Comparison of ENCODE assay signal across 8 cellular contexts in genomic region chr11:64358536-64358906, GRCh38. TPM values are rescaled to one million over a fixed set of nuclear protein-coding genes. Genes with fewer than 3 reads are reported as not detected.
A peak's percentile ranks its signal among the peaks of the same experiment; 100 is the strongest.
DNase-seq lines count a peak whose midpoint lies in the region; ATAC-seq lines count a peak whose summit lies in the region.

No MANE protein-coding gene starts in this region.

- H3K4me1 Mint-ChIP-seq in central memory CD8-positive, alpha-beta T cell: peaks cover 29% of the 10 kb centered on the region

- no peak overlapping the region for H3K27ac Mint-ChIP-seq in central memory CD8-positive, alpha-beta T cell (ENCODE audit: low read depth)

- H3K27ac ChIP-seq in aorta (ENCODE audit: low read depth in 1 of 2, low read length in 2 of 2): peak overlapping the region; percentile 1 to 87

- peaks cover 2 to 4% of the 10 kb centered on the region in 2 donors for H3K36me3 ChIP-seq in aorta (ENCODE audit: control insufficient read depth in 1 of 2, insufficient read depth in 2 of 2, low read length in 1 of 2)

- H3K9me3 ChIP-seq in mononuclear cell (ENCODE audit: low read depth, low read length) (no peaks in the 10 kb centered on the region), aorta (ENCODE audit: control insufficient read depth, low read length) (no peaks in the 10 kb centered on the region)

- H3K36me3 Mint-ChIP-seq in central memory CD8-positive, alpha-beta T cell (ENCODE audit: insufficient read depth): peaks cover 16% of the 10 kb centered on the region

- H3K27me3 ChIP-seq in mononuclear cell (ENCODE audit: insufficient read depth, low read length): no peaks in the 10 kb centered on the region
- H3K27me3 ChIP-seq in aorta (ENCODE audit: control insufficient read depth in 1 of 2, insufficient read depth in 2 of 2, low read length in 1 of 2): no peaks in the 10 kb centered on the region

- H3K4me1 ChIP-seq in mononuclear cell (ENCODE audit: insufficient read depth, low read length): peaks cover 38% of the 10 kb centered on the region
- no peaks in the 10 kb centered on the region for H3K4me1 ChIP-seq in aorta (ENCODE audit: control insufficient read depth in 1 of 2, insufficient read depth in 2 of 2, low read length in 2 of 2)

- WGBS in aorta, 2 donors: 8 to 10% methylated on average over 7 of the region's 7 CpGs

- intact Hi-C loops in Right ventricle myocardium superior (cut with DNase I) (loop anchor here (5.0 kb wide), 1 partner anchor 41 kb away; the partner anchor contains the start of genes PRDX5 and TRMT112), Right ventricle myocardium inferior (cut with DNase I) (no loop called here), aorta (cut with DNase I) (loop anchor here in 1 of 2 donors (5.0 kb wide), 1 partner anchor 41 kb away; the partner anchor contains the start of genes PRDX5 and TRMT112)

- DNase-seq in Right ventricle myocardium superior: no peak
- no peak for DNase-seq in Right ventricle myocardium inferior (ENCODE audit: missing footprints)
- DNase-seq in central memory CD8-positive, alpha-beta T cell (ENCODE audit: low spot score in 2 of 2): no peak
- no peak for DNase-seq in aorta
- DNase-seq in 8988T: no peak
- DNase-seq in glomerular visceral epithelial cell (ENCODE audit: extremely low spot score): no peak

- ATAC-seq in Right ventricle myocardium superior (ENCODE audit: poor library complexity) (peak; percentile 23), Right ventricle myocardium inferior (no peak), aorta (ENCODE audit: low FRiP score) (peak; percentile 11), GM19455 (IDR thresholded peaks at IDR 0.05; ENCODE audit: unreplicated experiment) (no peak)
- ATAC-seq in central memory CD8-positive, alpha-beta T cell (replicated peaks; ENCODE audit: extremely low read depth, poor library complexity, severe bottlenecking): no peak

- H3K9me3 Mint-ChIP-seq in central memory CD8-positive, alpha-beta T cell: no peaks in the 10 kb centered on the region

- no peaks in the 10 kb centered on the region for H3K27me3 Mint-ChIP-seq in central memory CD8-positive, alpha-beta T cell

- H3K4me3 ChIP-seq in mononuclear cell (ENCODE audit: low read length) (peak overlapping the region; percentile 63), aorta (ENCODE audit: low read length in 2 of 2) (peak overlapping the region; percentile 72 to 74)

- H3K4me3 Mint-ChIP-seq in central memory CD8-positive, alpha-beta T cell: peak overlapping the region; percentile 95

RNA-seq across cellular contexts. Expression of gene RPS6KA4, which starts 0.4 kb away (rescaled TPM):
- total RNA-seq in Right ventricle myocardium superior (14.6 TPM), Right ventricle myocardium inferior (18.7 TPM), mononuclear cell (23.5 TPM), aorta (10 to 100 TPM; 25.8 to 31.8 TPM)
- 10 to 100 TPM; 14.1 to 27.2 TPM for polyA plus RNA-seq in aorta

RNA-seq across cellular contexts. Expression of gene CCDC88B, which starts 18.5 kb away (rescaled TPM):
- 7.7 TPM for total RNA-seq in Right ventricle myocardium superior
- 7.7 TPM for total RNA-seq in Right ventricle myocardium inferior
- total RNA-seq in mononuclear cell: 42.7 TPM
- total RNA-seq in aorta: 10 to 100 TPM in 1 of 2 donors, 1 to 10 TPM in 1; 7.4 to 19.0 TPM
- 10 to 100 TPM; 13.4 to 28.5 TPM for polyA plus RNA-seq in aorta

RNA-seq across cellular contexts. Expression of gene PRDX5, which starts 40.6 kb away (rescaled TPM):
- total RNA-seq in Right ventricle myocardium superior (417 TPM), Right ventricle myocardium inferior (410 TPM), mononuclear cell (42.5 TPM), aorta (10 to 100 TPM; 69.9 to 95.7 TPM)
- polyA plus RNA-seq in aorta: 100 to 1,000 TPM; 188 to 316 TPM

RNA-seq across cellular contexts. Expression of gene TRMT112, which starts 41.2 kb away (rescaled TPM):
- total RNA-seq in Right ventricle myocardium superior (97.5 TPM), Right ventricle myocardium inferior (92.8 TPM), mononuclear cell (62.1 TPM), aorta (100 to 1,000 TPM; 139 TPM)
- 100 to 1,000 TPM; 207 to 270 TPM for polyA plus RNA-seq in aorta

RNA-seq across cellular contexts. Expression of gene ESRRA, which starts 53.2 kb away (rescaled TPM):
- total RNA-seq in Right ventricle myocardium superior (241 TPM), Right ventricle myocardium inferior (217 TPM), mononuclear cell (8.5 TPM), aorta (10 to 100 TPM; 25.9 to 27.6 TPM)
- polyA plus RNA-seq in aorta: 10 to 100 TPM; 32.3 to 54.7 TPM

Comparison
In these comparisons a context has a peak if more than half of its experiments do, and no peak if none do; other contexts are left out.
1. ATAC-seq: peak in Right ventricle myocardium superior (single experiment) and aorta (single experiment); none in Right ventricle myocardium inferior (single experiment), central memory CD8-positive, alpha-beta T cell (single experiment) and GM19455 (single experiment).